ENCODE assay signal across 1 cellular context in genomic region chr7:94701555-94701973, GRCh38.
TF ChIP-seq lines count a peak whose summit lies in the region.

No MANE protein-coding gene starts in this region.

TF ChIP-seq in HepG2, 621 proteins besides CTCF, POLR2A, EP300 and RAD21 (continued from another document and continues in another):
- TF ChIP-seq AKNA (CRISPR knock-in tag; IDR thresholded peaks at IDR 0.05; ENCODE audit: borderline replicate concordance): no peak
- no peak for TF ChIP-seq NFE2 (CRISPR knock-in tag; IDR thresholded peaks at IDR 0.05)
- no peak for TF ChIP-seq ZNF234 (CRISPR knock-in tag; conservative IDR thresholded peaks at IDR 0.05)
- TF ChIP-seq NR2F6 (IDR thresholded peaks at IDR 0.05): peak; percentile 51
- TF ChIP-seq NR2F6 (CRISPR knock-in tag; IDR thresholded peaks at IDR 0.05): peak; percentile 63
- no peak for TF ChIP-seq CREBL2 (CRISPR knock-in tag; IDR thresholded peaks at IDR 0.05; ENCODE audit: borderline replicate concordance)
- no peak for TF ChIP-seq E2F5 (CRISPR knock-in tag; conservative IDR thresholded peaks at IDR 0.05)
- TF ChIP-seq ZFAT (CRISPR knock-in tag; conservative IDR thresholded peaks at IDR 0.05): no peak
- no peak for TF ChIP-seq ZNF784 (CRISPR knock-in tag; IDR thresholded peaks at IDR 0.05; ENCODE audit: borderline replicate concordance)
- no peak for TF ChIP-seq ZNF672 (CRISPR knock-in tag; IDR thresholded peaks at IDR 0.05)
- peak; percentile 91 for TF ChIP-seq MED1 (CRISPR knock-in tag; IDR thresholded peaks at IDR 0.05)
- TF ChIP-seq EZH2 (conservative IDR thresholded peaks at IDR 0.05; ENCODE audit: low read depth, low read length): no peak
- no peak for TF ChIP-seq NR0B2 (CRISPR knock-in tag; IDR thresholded peaks at IDR 0.05)
- TF ChIP-seq ZNF619 (CRISPR knock-in tag; IDR thresholded peaks at IDR 0.05): no peak
- TF ChIP-seq MTA3 (CRISPR knock-in tag; IDR thresholded peaks at IDR 0.05): no peak
- no peak for TF ChIP-seq ZBTB1 (CRISPR knock-in tag; IDR thresholded peaks at IDR 0.05; ENCODE audit: borderline replicate concordance)
- TF ChIP-seq EHMT2 (IDR thresholded peaks at IDR 0.05; ENCODE audit: borderline replicate concordance, low read depth, low read length): no peak; the same call in 1 of the 2 replicates
- TF ChIP-seq PHF8 (CRISPR knock-in tag; IDR thresholded peaks at IDR 0.05): no peak
- TF ChIP-seq GRHL1 (CRISPR knock-in tag; conservative IDR thresholded peaks at IDR 0.05): no peak
- TF ChIP-seq ZNF17 (CRISPR knock-in tag; IDR thresholded peaks at IDR 0.05): no peak
- no peak for TF ChIP-seq LRRFIP1 (CRISPR knock-in tag; conservative IDR thresholded peaks at IDR 0.05)
- no peak for TF ChIP-seq ATF3 (CRISPR knock-in tag; IDR thresholded peaks at IDR 0.05)
- no peak for TF ChIP-seq KLF13 (CRISPR knock-in tag; IDR thresholded peaks at IDR 0.05)
- TF ChIP-seq RFXAP (CRISPR knock-in tag; IDR thresholded peaks at IDR 0.05; ENCODE audit: borderline replicate concordance): no peak
- no peak for TF ChIP-seq ZNF629 (CRISPR knock-in tag; conservative IDR thresholded peaks at IDR 0.05)
- TF ChIP-seq HNRNPK (IDR thresholded peaks at IDR 0.05; ENCODE audit: low read depth, low read length, poor library complexity, severe bottlenecking): no peak
- no peak for TF ChIP-seq ZNF282 (IDR thresholded peaks at IDR 0.05; ENCODE audit: partially characterized antibody)
- no peak for TF ChIP-seq KLF15 (CRISPR knock-in tag; IDR thresholded peaks at IDR 0.05; ENCODE audit: borderline replicate concordance)
- TF ChIP-seq ZNF441 (CRISPR knock-in tag; IDR thresholded peaks at IDR 0.05; ENCODE audit: borderline replicate concordance): no peak
- no peak for TF ChIP-seq AHR (CRISPR knock-in tag; IDR thresholded peaks at IDR 0.05)
- TF ChIP-seq KAT7 (CRISPR knock-in tag; IDR thresholded peaks at IDR 0.05; ENCODE audit: borderline replicate concordance): peak; percentile 55; the same call in 1 of the 2 replicates
- no peak for TF ChIP-seq POGK (CRISPR knock-in tag; conservative IDR thresholded peaks at IDR 0.05)
- no peak for TF ChIP-seq BATF2 (CRISPR knock-in tag; IDR thresholded peaks at IDR 0.05)
- no peak for TF ChIP-seq AKAP8 (CRISPR knock-in tag; IDR thresholded peaks at IDR 0.05)
- TF ChIP-seq MXD3 (CRISPR knock-in tag; IDR thresholded peaks at IDR 0.05): no peak
- no peak for TF ChIP-seq ZBTB7A (CRISPR knock-in tag; IDR thresholded peaks at IDR 0.05)
- no peak for TF ChIP-seq SAFB2 (CRISPR knock-in tag; IDR thresholded peaks at IDR 0.05; ENCODE audit: borderline replicate concordance, low read depth)
- no peak for TF ChIP-seq DBP (CRISPR knock-in tag; IDR thresholded peaks at IDR 0.05; ENCODE audit: not compliant biosample characterization)
- TF ChIP-seq RBM22 (optimal IDR thresholded peaks at IDR 0.05; ENCODE audit: low read length): no peak
- no peak for TF ChIP-seq ZNF205 (CRISPR knock-in tag; IDR thresholded peaks at IDR 0.05)
- TF ChIP-seq ZNF296 (CRISPR knock-in tag; conservative IDR thresholded peaks at IDR 0.05): no peak
- TF ChIP-seq XRCC5 (optimal IDR thresholded peaks at IDR 0.05; ENCODE audit: low read length): no peak
- no peak for TF ChIP-seq CENPT (CRISPR knock-in tag; IDR thresholded peaks at IDR 0.05; ENCODE audit: low read depth)
- TF ChIP-seq NFE2L1 (CRISPR knock-in tag; IDR thresholded peaks at IDR 0.05; ENCODE audit: borderline replicate concordance): no peak
- TF ChIP-seq HINFP (CRISPR knock-in tag; IDR thresholded peaks at IDR 0.05; ENCODE audit: low read depth): no peak
- TF ChIP-seq GTF3A (CRISPR knock-in tag; conservative IDR thresholded peaks at IDR 0.05): no peak
- no peak for TF ChIP-seq ZNF460 (CRISPR knock-in tag; IDR thresholded peaks at IDR 0.05; ENCODE audit: borderline replicate concordance)
- TF ChIP-seq ZNF513 (CRISPR knock-in tag; conservative IDR thresholded peaks at IDR 0.05): no peak
